ENCODE assay signal across 8 cellular contexts in the genomic region with DNA sequence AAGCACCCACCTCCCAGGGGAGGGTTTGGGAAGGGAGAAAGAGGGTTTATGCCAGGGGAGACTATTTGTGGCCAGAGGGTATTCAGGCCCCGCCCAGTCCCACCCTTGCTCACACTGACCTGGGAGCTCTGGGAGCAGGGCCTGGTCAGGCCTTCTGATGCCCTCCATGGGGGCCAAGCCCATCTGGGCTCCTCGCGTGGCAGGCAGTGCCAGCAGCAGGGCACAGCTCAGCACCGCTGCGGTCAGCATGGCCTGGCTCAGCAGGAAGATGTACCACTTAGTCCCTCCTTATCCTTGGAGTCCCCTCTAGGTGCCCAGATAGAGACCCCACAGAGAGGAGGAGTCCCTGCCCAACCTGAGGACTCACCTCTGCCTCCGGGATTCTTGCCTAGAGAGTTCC. TPM values are rescaled to one million over a fixed set of nuclear protein-coding genes. Genes with fewer than 3 reads are reported as not detected.
DNase-seq lines count a peak whose midpoint lies in the region; ATAC-seq and TF ChIP-seq lines count a peak whose summit lies in the region.

TSS of gene AGRP (minus strand) at position 398 of the 400 bp plus-strand sequence. CDS start at position 249, 149 bp downstream.

- H3K9me3 Mint-ChIP-seq in activated CD4-positive, alpha-beta T cell treated with anti-CD3 and anti-CD28 coated beads, Interleukin-2, amount 10 ng/mL, durations not matched to agents 24 days and 14 days, result no peaks in the 10 kb centered on the region
- no peaks in the 10 kb centered on the region for H3K9me3 Mint-ChIP-seq in activated T-helper 1 cell treated with anti-CD3 and anti-CD28 coated beads, Interleukin-12 subunit alpha, Interleukin-12 subunit beta, Interleukin-2, Interleukin-4 antibody, amounts not matched to agents 30 ng/mL and 10 ng/mL and 1 ng/mL, durations not matched to agents 14 hours and 24 hours and 36 hours
- no peaks in the 10 kb centered on the region for H3K9me3 Mint-ChIP-seq in immature natural killer cell
- no peaks in the 10 kb centered on the region for H3K9me3 Mint-ChIP-seq in stimulated activated naive CD8-positive, alpha-beta T cell treated with anti-CD3 and anti-CD28 coated beads, Interleukin-15, amount 100 ng/mL, for 72 hours

- CTCF ChIA-PET in HEK293T (lab: Yijun Ruan, JAX), result interaction anchor here (1.0 to 1.1 kb wide), 2 partner anchors 31 to 38 kb away, joined by 3 to 7 read pairs; no protein-coding TSS in a partner anchor

- ATAC-seq in stimulated activated naive CD8-positive, alpha-beta T cell treated with anti-CD3 and anti-CD28 coated beads, Interleukin-15, amount 100 ng/mL, for 72 hours, result no peak
- no peak for ATAC-seq in GM18868 (IDR thresholded peaks at IDR 0.05; ENCODE audit: unreplicated experiment)

- POLR2A ChIA-PET in HEK293T (lab: Yijun Ruan, JAX), result no interaction called here

- intact Hi-C loops in activated CD4-positive, alpha-beta T cell treated with anti-CD3 and anti-CD28 coated beads, Interleukin-2, amount 10 ng/mL, durations not matched to agents 24 days and 14 days (cut with micrococcal nuclease), result loop anchor here (5.0 to 10.0 kb wide), 2 partner anchors 322 to 454 kb away; partner anchors contain the start of genes PSMB10, RANBP10 and TSNAXIP1
- intact Hi-C loops in activated T-helper 1 cell treated with anti-CD3 and anti-CD28 coated beads, Interleukin-12 subunit alpha, Interleukin-12 subunit beta, Interleukin-2, Interleukin-4 antibody, amounts not matched to agents 30 ng/mL and 10 ng/mL and 1 ng/mL, durations not matched to agents 14 hours and 24 hours and 36 hours (cut with micrococcal nuclease), result no loop called here

- peaks cover 4% of the 10 kb centered on the region for H3K36me3 Mint-ChIP-seq in activated CD4-positive, alpha-beta T cell treated with anti-CD3 and anti-CD28 coated beads, Interleukin-2, amount 10 ng/mL, durations not matched to agents 24 days and 14 days (ENCODE audit: low read depth)
- H3K36me3 Mint-ChIP-seq in activated T-helper 1 cell treated with anti-CD3 and anti-CD28 coated beads, Interleukin-12 subunit alpha, Interleukin-12 subunit beta, Interleukin-2, Interleukin-4 antibody, amounts not matched to agents 30 ng/mL and 10 ng/mL and 1 ng/mL, durations not matched to agents 14 hours and 24 hours and 36 hours (ENCODE audit: low read depth), result peaks cover 6% of the 10 kb centered on the region
- H3K36me3 Mint-ChIP-seq in immature natural killer cell, result peaks cover 0 to 7% (median 0%) of the 10 kb centered on the region in 3 donors

- H3K27ac Mint-ChIP-seq in activated CD4-positive, alpha-beta T cell treated with anti-CD3 and anti-CD28 coated beads, Interleukin-2, amount 10 ng/mL, durations not matched to agents 24 days and 14 days, result peak within 1 kb of the TSS; percentile 97
- peak within 1 kb of the TSS; percentile 97 for H3K27ac Mint-ChIP-seq in activated T-helper 1 cell treated with anti-CD3 and anti-CD28 coated beads, Interleukin-12 subunit alpha, Interleukin-12 subunit beta, Interleukin-2, Interleukin-4 antibody, amounts not matched to agents 30 ng/mL and 10 ng/mL and 1 ng/mL, durations not matched to agents 14 hours and 24 hours and 36 hours
- peak within 1 kb of the TSS in 4 of 6 donors; percentile 7 to 100 (median 98) for H3K27ac Mint-ChIP-seq in immature natural killer cell
- H3K27ac Mint-ChIP-seq in stimulated activated naive CD8-positive, alpha-beta T cell treated with anti-CD3 and anti-CD28 coated beads, Interleukin-15, amount 100 ng/mL, for 72 hours, result peak within 1 kb of the TSS in 1 of 2 donors; percentile 84

- peaks cover 20% of the 10 kb centered on the region for H3K4me1 Mint-ChIP-seq in activated CD4-positive, alpha-beta T cell treated with anti-CD3 and anti-CD28 coated beads, Interleukin-2, amount 10 ng/mL, durations not matched to agents 24 days and 14 days
- H3K4me1 Mint-ChIP-seq in activated T-helper 1 cell treated with anti-CD3 and anti-CD28 coated beads, Interleukin-12 subunit alpha, Interleukin-12 subunit beta, Interleukin-2, Interleukin-4 antibody, amounts not matched to agents 30 ng/mL and 10 ng/mL and 1 ng/mL, durations not matched to agents 14 hours and 24 hours and 36 hours (ENCODE audit: low read depth), result peaks cover 22% of the 10 kb centered on the region
- peaks cover 37 to 41% of the 10 kb centered on the region in 2 donors for H3K4me1 Mint-ChIP-seq in immature natural killer cell
- H3K4me1 Mint-ChIP-seq in stimulated activated naive CD8-positive, alpha-beta T cell treated with anti-CD3 and anti-CD28 coated beads, Interleukin-15, amount 100 ng/mL, for 72 hours, result peaks cover 44% of the 10 kb centered on the region

- no peaks in the 10 kb centered on the region for H3K27me3 Mint-ChIP-seq in activated CD4-positive, alpha-beta T cell treated with anti-CD3 and anti-CD28 coated beads, Interleukin-2, amount 10 ng/mL, durations not matched to agents 24 days and 14 days
- H3K27me3 Mint-ChIP-seq in activated T-helper 1 cell treated with anti-CD3 and anti-CD28 coated beads, Interleukin-12 subunit alpha, Interleukin-12 subunit beta, Interleukin-2, Interleukin-4 antibody, amounts not matched to agents 30 ng/mL and 10 ng/mL and 1 ng/mL, durations not matched to agents 14 hours and 24 hours and 36 hours (ENCODE audit: insufficient read depth), result no peaks in the 10 kb centered on the region
- H3K27me3 Mint-ChIP-seq in immature natural killer cell (ENCODE audit: low read depth in 3 of 3), result peaks cover 9 to 19% (median 12%) of the 10 kb centered on the region in 3 donors
- no peaks in the 10 kb centered on the region for H3K27me3 Mint-ChIP-seq in stimulated activated naive CD8-positive, alpha-beta T cell treated with anti-CD3 and anti-CD28 coated beads, Interleukin-15, amount 100 ng/mL, for 72 hours

- H3K4me3 Mint-ChIP-seq in activated CD4-positive, alpha-beta T cell treated with anti-CD3 and anti-CD28 coated beads, Interleukin-2, amount 10 ng/mL, durations not matched to agents 24 days and 14 days, result peak within 1 kb of the TSS; percentile 100
- peak within 1 kb of the TSS; percentile 89 for H3K4me3 Mint-ChIP-seq in activated T-helper 1 cell treated with anti-CD3 and anti-CD28 coated beads, Interleukin-12 subunit alpha, Interleukin-12 subunit beta, Interleukin-2, Interleukin-4 antibody, amounts not matched to agents 30 ng/mL and 10 ng/mL and 1 ng/mL, durations not matched to agents 14 hours and 24 hours and 36 hours
- H3K4me3 Mint-ChIP-seq in immature natural killer cell, result peak within 1 kb of the TSS; percentile 98 to 100 (median 99)
- peak within 1 kb of the TSS; percentile 99 for H3K4me3 Mint-ChIP-seq in stimulated activated naive CD8-positive, alpha-beta T cell treated with anti-CD3 and anti-CD28 coated beads, Interleukin-15, amount 100 ng/mL, for 72 hours

- no peak for DNase-seq in activated CD4-positive, alpha-beta T cell treated with anti-CD3 and anti-CD28 coated beads, Interleukin-2, amount 10 ng/mL, durations not matched to agents 24 days and 14 days
- DNase-seq in activated CD4-positive, alpha-beta T cell treated with anti-CD3 and anti-CD28 coated beads for 48 hours, result no peak
- no peak for DNase-seq in activated T-helper 1 cell treated with anti-CD3 and anti-CD28 coated beads, Interleukin-12 subunit alpha, Interleukin-12 subunit beta, Interleukin-2, Interleukin-4 antibody, amounts not matched to agents 30 ng/mL and 10 ng/mL and 1 ng/mL, durations not matched to agents 14 hours and 24 hours and 36 hours (ENCODE audit: low spot score)
- DNase-seq in immature natural killer cell, result no peak
- DNase-seq in stimulated activated naive CD8-positive, alpha-beta T cell treated with anti-CD3 and anti-CD28 coated beads, Interleukin-15, amount 100 ng/mL, for 72 hours, result no peak
- DNase-seq in HEK293T (ENCODE audit: extremely low spot score), result no peak
- no peak for DNase-seq in NCI-H1417 treated with DMSO at 0.1 percent for 48 hours (lab: John Stamatoyannopoulos, UW)

TF ChIP-seq in HEK293T, 16 proteins besides CTCF, POLR2A, EP300 and RAD21:
- TF ChIP-seq FOXM1 (IDR thresholded peaks at IDR 0.05; ENCODE audit: borderline replicate concordance) (no peak), HDGF (IDR thresholded peaks at IDR 0.05; ENCODE audit: borderline replicate concordance) (no peak), ARNT (IDR thresholded peaks at IDR 0.05) (no peak), BHLHE40 (IDR thresholded peaks at IDR 0.05; ENCODE audit: borderline replicate concordance) (no peak)
TF ChIP-seq in HEK293T: peak in this region for 0.

RNA-seq across cellular contexts. Expression of gene AGRP, which starts in this region (rescaled TPM):
- total RNA-seq in activated CD4-positive, alpha-beta T cell treated with anti-CD3 and anti-CD28 coated beads, Interleukin-2, amount 10 ng/mL, durations not matched to agents 24 days and 14 days, result not detected in 2 replicates
- total RNA-seq in activated T-helper 1 cell treated with anti-CD3 and anti-CD28 coated beads, Interleukin-12 subunit alpha, Interleukin-12 subunit beta, Interleukin-2, Interleukin-4 antibody, amounts not matched to agents 30 ng/mL and 10 ng/mL and 1 ng/mL, durations not matched to agents 14 hours and 24 hours and 36 hours, result not detected in 2 replicates
- not detected for polyA plus RNA-seq in immature natural killer cell
